Comparison of ENCODE assay signal across 9 cellular contexts in genomic region chr19:14116525-14116917, GRCh38. TPM values are rescaled to one million over a fixed set of nuclear protein-coding genes. Genes with fewer than 3 reads are reported as not detected.
DNase-seq lines count a peak whose midpoint lies in the region; ATAC-seq and TF ChIP-seq lines count a peak whose summit lies in the region.
"Had no signal": no experiment of that assay in that cellular context is flagged by ENCODE, and none has a peak within 500 bp of the region (broad histone marks: within the 10 kb centered on the region; RNA-seq: fewer than 3 reads in every experiment).

No MANE protein-coding gene starts in this region.

- H3K27me3 Mint-ChIP-seq in Caco-2 (ENCODE audit: insufficient read depth, unreplicated experiment): no peaks in the 10 kb centered on the region

- no peak overlapping the region for H4K91ac ChIP-seq in trophoblast cell (ENCODE audit: low read depth, low read length)

- H3K36me3 Mint-ChIP-seq in Caco-2 (ENCODE audit: insufficient read depth, unreplicated experiment): peaks cover 34% of the 10 kb centered on the region

- TF ChIP-seq CTCF in Caco-2 (IDR thresholded peaks at IDR 0.05; ENCODE audit: insufficient read depth in 1 of 2, low read depth in 1 of 2, low read length in 1 of 2, severe bottlenecking in 1 of 2, unreplicated experiment in 1 of 2) (no peak), Panc1 (IDR thresholded peaks at IDR 0.05) (no peak), epithelial cell of proximal tubule (conservative IDR thresholded peaks at IDR 0.05; ENCODE audit: low read depth, low read length) (no peak)

- peak overlapping the region; percentile 64 for H3K27ac Mint-ChIP-seq in Caco-2 (ENCODE audit: unreplicated experiment)

- WGBS in trophoblast cell (ENCODE audit: extremely low coverage, insufficient coverage, insufficient read length): no CpG with 5 or more reads among the region's 6 CpGs

- no peak overlapping the region for H3K23ac ChIP-seq in trophoblast cell (ENCODE audit: low read length)

- no peak for ATAC-seq in Panc1
- no peak for ATAC-seq in GM21737 (IDR thresholded peaks at IDR 0.05; ENCODE audit: unreplicated experiment)

- no TSS peak for BruUV-seq in Caco-2 (replicated peaks; lab: Mats Ljungman, UMichigan)
- no TSS peak for BruUV-seq in Panc1 (replicated peaks; lab: Mats Ljungman, UMichigan)

- H3K4me3 ChIP-seq in Caco-2 (ENCODE audit: low read depth, low read length) (peak overlapping the region; percentile 79), Panc1 (ENCODE audit: low read depth in 2 of 2, low read length in 2 of 2) (peak overlapping the region; percentile 62 to 65), epithelial cell of proximal tubule (ENCODE audit: low read depth, low read length) (peak overlapping the region; percentile 77), trophoblast cell (ENCODE audit: low read depth, low read length) (peak overlapping the region; percentile 89)

- no peak overlapping the region for H3K9ac ChIP-seq in trophoblast cell (ENCODE audit: low read length)

- POLR2A ChIA-PET in Caco-2 (lab: Charles Lee) (no interaction called here), Panc1 (lab: Charles Lee) (no interaction called here)

- in situ Hi-C loops in Panc1 (cut with HindIII; ENCODE audit: low pct_unique_long_range_greater_than_20kb, low sequenced_read_pairs): no loop called here

- H3K9me3 ChIP-seq in Caco-2: no peaks in the 10 kb centered on the region
- H3K9me3 ChIP-seq in Panc1 (ENCODE audit: control insufficient read depth, insufficient read depth, low read depth, low read length): no peaks in the 10 kb centered on the region
- no peaks in the 10 kb centered on the region for H3K9me3 ChIP-seq in trophoblast cell (ENCODE audit: insufficient read depth, low read depth, low read length)

- H2AFZ ChIP-seq in trophoblast cell (ENCODE audit: insufficient read depth, low read length, poor library complexity): no peak overlapping the region

- no peak overlapping the region for H3K14ac ChIP-seq in trophoblast cell (ENCODE audit: low read length)

- peaks cover 8% of the 10 kb centered on the region for H3K4me1 Mint-ChIP-seq in Caco-2 (ENCODE audit: low read depth, unreplicated experiment)

- intact Hi-C loops in Caco-2 (cut with micrococcal nuclease; ENCODE audit: unreplicated experiment): loop anchor here (5.0 kb wide), 1 partner anchor 34 kb away; no protein-coding TSS in a partner anchor
- intact Hi-C loops in Panc1 (cut with micrococcal nuclease; ENCODE audit: unreplicated experiment): no loop called here

- H3K4ac ChIP-seq in trophoblast cell (ENCODE audit: low read depth, low read length): no peak overlapping the region

- no peak overlapping the region for H3K18ac ChIP-seq in trophoblast cell (ENCODE audit: low read length)

- H4K12ac ChIP-seq in trophoblast cell (ENCODE audit: low read depth, low read length): no peak overlapping the region

- H3K4me3 Mint-ChIP-seq in Caco-2 (ENCODE audit: unreplicated experiment): peak overlapping the region; percentile 90

- H3K79me1 ChIP-seq in trophoblast cell (ENCODE audit: low read length): peaks cover 4% of the 10 kb centered on the region

- H2BK5ac ChIP-seq in trophoblast cell (ENCODE audit: low read depth, low read length, poor library complexity): no peak overlapping the region

- DNase-seq in Caco-2: no peak
- no peak for DNase-seq in Panc1 (ENCODE audit: low read depth, low spot score)
- DNase-seq in epithelial cell of proximal tubule (ENCODE audit: low read depth): no peak
- no peak for DNase-seq in trophoblast cell
- DNase-seq in AG08396 (ENCODE audit: low spot score): no peak
- no peak for DNase-seq in SHP77 (lab: John Stamatoyannopoulos, UW)
- no peak for DNase-seq in NCI-H446 treated with DMSO at 0.1 percent for 48 hours (lab: John Stamatoyannopoulos, UW)

- H3K27me3 ChIP-seq in Caco-2 (replicated peaks; ENCODE audit: control insufficient read depth, insufficient read depth, low read length) (no peaks in the 10 kb centered on the region), Panc1 (ENCODE audit: control insufficient read depth, insufficient read depth, low read length) (no peaks in the 10 kb centered on the region), trophoblast cell (ENCODE audit: insufficient read depth, low read length) (no peaks in the 10 kb centered on the region)

- H3K4me1 ChIP-seq in Caco-2 (peaks cover 13% of the 10 kb centered on the region), Panc1 (ENCODE audit: control insufficient read depth, insufficient read depth, low read length) (peaks cover 42% of the 10 kb centered on the region), trophoblast cell (ENCODE audit: control insufficient read depth in 1 of 2, insufficient read depth in 2 of 2, low read length in 2 of 2) (peaks cover 14 to 26% of the 10 kb centered on the region in 2 experiments)

- H2BK12ac ChIP-seq in trophoblast cell (ENCODE audit: low read length): no peak overlapping the region

- H3K36me3 ChIP-seq in Caco-2 (ENCODE audit: control insufficient read depth, insufficient read depth, low read length) (no peaks in the 10 kb centered on the region), Panc1 (ENCODE audit: control insufficient read depth, insufficient read depth, low read length) (no peaks in the 10 kb centered on the region), trophoblast cell (ENCODE audit: control insufficient read depth in 1 of 2, insufficient read depth in 2 of 2, low read length in 2 of 2) (peaks cover 2 to 4% of the 10 kb centered on the region in 2 experiments)

- peaks cover 2% of the 10 kb centered on the region for H3K79me2 ChIP-seq in trophoblast cell (ENCODE audit: control insufficient read depth, insufficient read depth, low read length, poor library complexity)

- no peaks in the 10 kb centered on the region for H3K9me3 Mint-ChIP-seq in Caco-2 (ENCODE audit: unreplicated experiment)

- H4K8ac ChIP-seq in trophoblast cell (ENCODE audit: low read depth, low read length): no peak overlapping the region

- H3K4me2 ChIP-seq in trophoblast cell (ENCODE audit: low read length): peak overlapping the region; percentile 92

- H3K27ac ChIP-seq in Panc1 (ENCODE audit: low read length) (peak overlapping the region; percentile 68), trophoblast cell (ENCODE audit: low read depth, low read length) (no peak overlapping the region)

- H2AK5ac ChIP-seq in trophoblast cell (ENCODE audit: low read length): no peak overlapping the region

- H2BK120ac ChIP-seq in trophoblast cell (ENCODE audit: insufficient read depth, low read length, poor library complexity): no peak overlapping the region

- CTCF ChIA-PET in Caco-2 (lab: Charles Lee) (interaction anchor here (4.0 kb wide), 1 partner anchor 20 kb away, joined by 16 read pairs; the partner anchor contains the start of gene ASF1B), Panc1 (lab: Charles Lee) (no interaction called here)

RNA-seq across cellular contexts. Expression of gene PRKACA, which starts 1.0 kb away (rescaled TPM):
- total RNA-seq in Caco-2 (2022): 46.4 and 51.9 TPM in 2 replicates
- total RNA-seq in Panc1 (2021; ENCODE audit: unreplicated experiment): 70.8 TPM
- polyA plus RNA-seq in Panc1 (2012; ENCODE audit: insufficient read length): 50.7 TPM
- total RNA-seq in epithelial cell of proximal tubule: 40.8 and 41.0 TPM in 2 replicates
- polyA plus RNA-seq in trophoblast cell (2013): 55.0 and 56.5 TPM in 2 replicates

RNA-seq across cellular contexts. Expression of gene ASF1B, which starts 19.9 kb away (rescaled TPM):
- total RNA-seq in Caco-2 (2022): 37.7 and 40.2 TPM in 2 replicates
- 35.4 TPM for total RNA-seq in Panc1 (2021; ENCODE audit: unreplicated experiment)
- 35.0 TPM for polyA plus RNA-seq in Panc1 (2012; ENCODE audit: insufficient read length)
- 74.0 and 98.7 TPM in 2 replicates for total RNA-seq in epithelial cell of proximal tubule
- polyA plus RNA-seq in trophoblast cell (2013): 14.9 and 16.1 TPM in 2 replicates

RNA-seq across cellular contexts. Expression of gene SAMD1, which starts 26.0 kb away (rescaled TPM):
- total RNA-seq in Caco-2 (2022): 38.3 and 47.1 TPM in 2 replicates
- total RNA-seq in Panc1 (2021; ENCODE audit: unreplicated experiment): 82.0 TPM
- polyA plus RNA-seq in Panc1 (2012; ENCODE audit: insufficient read length): 73.2 TPM
- total RNA-seq in epithelial cell of proximal tubule: 30.7 and 53.6 TPM in 2 replicates
- polyA plus RNA-seq in trophoblast cell (2013): 68.4 and 68.7 TPM in 2 replicates

RNA-seq across cellular contexts. Expression of gene C19orf67, which starts 30.9 kb away (rescaled TPM):
- total RNA-seq in Caco-2 (2022) (not detected in 2 replicates), Panc1 (2021; ENCODE audit: unreplicated experiment) (0.28 TPM), epithelial cell of proximal tubule (0.63 TPM in 1 of 2 replicates, not detected in the other)
- polyA plus RNA-seq in Panc1 (2012; ENCODE audit: insufficient read length): not detected
- 0.19 TPM in 1 of 2 replicates, not detected in the other for polyA plus RNA-seq in trophoblast cell (2013)
- total RNA-seq: SK-MEL-5 had no signal

RNA-seq across cellular contexts. Expression of gene MISP3, which starts 43.9 kb away (rescaled TPM):
- total RNA-seq in Caco-2 (2022) (5.2 TPM in 2 replicates), Panc1 (2021; ENCODE audit: unreplicated experiment) (1.5 TPM), epithelial cell of proximal tubule (0.80 and 6.0 TPM in 2 replicates)
- polyA plus RNA-seq in Panc1 (2012; ENCODE audit: insufficient read length): 2.9 TPM
- 10.5 and 10.9 TPM in 2 replicates for polyA plus RNA-seq in trophoblast cell (2013)
